26 cellular contexts compared by ENCODE assay signal in genomic region chr20:62322428-62323073, GRCh38.
"Had no signal": no experiment of that assay in that cellular context is flagged by ENCODE, and none has a peak within 500 bp of the region (broad histone marks: within the 10 kb centered on the region; RNA-seq: fewer than 3 reads in every experiment).

No MANE protein-coding gene starts in this region.

- H3K4me1 Mint-ChIP-seq: activated CD4-positive, alpha-beta memory T cell treated with anti-CD3 and anti-CD28 coated beads, Interleukin-2, amount 10 ng/mL, durations not matched to agents 7 days and 5 days; activated CD4-positive, alpha-beta T cell treated with anti-CD3 and anti-CD28 coated beads, Interleukin-2, amount 10 ng/mL, durations not matched to agents 7 days and 5 days; activated naive CD4-positive, alpha-beta T cell treated with anti-CD3 and anti-CD28 coated beads, Interleukin-2, amount 50 U/mL, for 24 hours; activated naive CD8-positive, alpha-beta T cell treated with anti-CD3 and anti-CD28 coated beads, Interleukin-2, amount 50 U/mL, for 24 hours; activated T-helper 17 cell treated with anti-CD3 and anti-CD28 coated beads, Interleukin-2, amount 50 U/mL, for 72 hours; central memory CD8-positive, alpha-beta T cell; endodermal cell; nephron had no signal

- H3K4me3 Mint-ChIP-seq: activated CD4-positive, alpha-beta memory T cell treated with anti-CD3 and anti-CD28 coated beads, Interleukin-2, amount 10 ng/mL, durations not matched to agents 7 days and 5 days; activated CD4-positive, alpha-beta T cell treated with anti-CD3 and anti-CD28 coated beads, Interleukin-2, amount 10 ng/mL, durations not matched to agents 7 days and 5 days; activated naive CD4-positive, alpha-beta T cell treated with anti-CD3 and anti-CD28 coated beads, Interleukin-2, amount 50 U/mL, for 24 hours; activated naive CD8-positive, alpha-beta T cell treated with anti-CD3 and anti-CD28 coated beads, Interleukin-2, amount 50 U/mL, for 24 hours; activated T-cell treated with anti-CD3 and anti-CD28 coated beads, Interleukin-2, amount 50 U/mL, for 4 hours; activated T-helper 17 cell treated with anti-CD3 and anti-CD28 coated beads, Interleukin-2, amount 50 U/mL, for 72 hours; central memory CD8-positive, alpha-beta T cell; dendritic cell treated with granulocyte-macrophage colony-stimulating factor and Interleukin-4, amounts not matched to agents 40 ng/mL and 50 ng/mL, for 4 days; endodermal cell; nephron; stimulated activated naive CD8-positive, alpha-beta T cell treated with anti-CD3 and anti-CD28 coated beads, Interleukin-15, Interleukin-2, amounts not matched to agents 100 ng/mL and 50 ng/mL, for 24 hours had no signal

- H3K4me3 ChIP-seq: spleen, thyroid gland, upper lobe of right lung had no signal

- H3K9me3 Mint-ChIP-seq: activated CD4-positive, alpha-beta memory T cell treated with anti-CD3 and anti-CD28 coated beads, Interleukin-2, amount 10 ng/mL, durations not matched to agents 7 days and 5 days; activated CD4-positive, alpha-beta T cell treated with anti-CD3 and anti-CD28 coated beads, Interleukin-2, amount 10 ng/mL, durations not matched to agents 7 days and 5 days; activated naive CD4-positive, alpha-beta T cell treated with anti-CD3 and anti-CD28 coated beads, Interleukin-2, amount 50 U/mL, for 24 hours; activated naive CD8-positive, alpha-beta T cell treated with anti-CD3 and anti-CD28 coated beads, Interleukin-2, amount 50 U/mL, for 24 hours; activated T-cell treated with anti-CD3 and anti-CD28 coated beads, Interleukin-2, amount 50 U/mL, for 4 hours; activated T-helper 17 cell treated with anti-CD3 and anti-CD28 coated beads, Interleukin-2, amount 50 U/mL, for 72 hours; central memory CD8-positive, alpha-beta T cell; dendritic cell treated with granulocyte-macrophage colony-stimulating factor and Interleukin-4, amounts not matched to agents 40 ng/mL and 50 ng/mL, for 4 days; nephron; stimulated activated naive CD8-positive, alpha-beta T cell treated with anti-CD3 and anti-CD28 coated beads, Interleukin-15, Interleukin-2, amounts not matched to agents 100 ng/mL and 50 ng/mL, for 24 hours had no signal

- H3K4me1 ChIP-seq: spleen, thyroid gland, upper lobe of right lung had no signal

- H3K27ac ChIP-seq: spleen, thyroid gland, upper lobe of right lung had no signal

- ATAC-seq: activated naive CD8-positive, alpha-beta T cell treated with anti-CD3 and anti-CD28 coated beads, Interleukin-2, amount 50 U/mL, for 24 hours; activated T-cell treated with anti-CD3 and anti-CD28 coated beads, Interleukin-2, amount 50 U/mL, for 4 hours; activated T-helper 17 cell treated with anti-CD3 and anti-CD28 coated beads, Interleukin-2, amount 50 U/mL, for 72 hours; esophagus mucosa; left colon had no signal

- H3K27ac Mint-ChIP-seq: activated CD4-positive, alpha-beta memory T cell treated with anti-CD3 and anti-CD28 coated beads, Interleukin-2, amount 10 ng/mL, durations not matched to agents 7 days and 5 days; activated CD4-positive, alpha-beta T cell treated with anti-CD3 and anti-CD28 coated beads, Interleukin-2, amount 10 ng/mL, durations not matched to agents 7 days and 5 days; activated naive CD4-positive, alpha-beta T cell treated with anti-CD3 and anti-CD28 coated beads, Interleukin-2, amount 50 U/mL, for 24 hours; activated naive CD8-positive, alpha-beta T cell treated with anti-CD3 and anti-CD28 coated beads, Interleukin-2, amount 50 U/mL, for 24 hours; activated T-helper 17 cell treated with anti-CD3 and anti-CD28 coated beads, Interleukin-2, amount 50 U/mL, for 72 hours; dendritic cell treated with granulocyte-macrophage colony-stimulating factor and Interleukin-4, amounts not matched to agents 40 ng/mL and 50 ng/mL, for 4 days; nephron; stimulated activated naive CD8-positive, alpha-beta T cell treated with anti-CD3 and anti-CD28 coated beads, Interleukin-15, Interleukin-2, amounts not matched to agents 100 ng/mL and 50 ng/mL, for 24 hours had no signal

- H3K36me3 Mint-ChIP-seq: activated naive CD4-positive, alpha-beta T cell treated with anti-CD3 and anti-CD28 coated beads, Interleukin-2, amount 50 U/mL, for 24 hours had no signal

- H3K27me3 ChIP-seq: spleen, thyroid gland, upper lobe of right lung had no signal

- H3K9me3 ChIP-seq: spleen, thyroid gland, upper lobe of right lung had no signal

- H3K27me3 Mint-ChIP-seq: activated CD4-positive, alpha-beta memory T cell treated with anti-CD3 and anti-CD28 coated beads, Interleukin-2, amount 10 ng/mL, durations not matched to agents 7 days and 5 days; activated CD4-positive, alpha-beta T cell treated with anti-CD3 and anti-CD28 coated beads, Interleukin-2, amount 10 ng/mL, durations not matched to agents 7 days and 5 days; activated naive CD4-positive, alpha-beta T cell treated with anti-CD3 and anti-CD28 coated beads, Interleukin-2, amount 50 U/mL, for 24 hours; activated naive CD8-positive, alpha-beta T cell treated with anti-CD3 and anti-CD28 coated beads, Interleukin-2, amount 50 U/mL, for 24 hours; activated T-helper 17 cell treated with anti-CD3 and anti-CD28 coated beads, Interleukin-2, amount 50 U/mL, for 72 hours; central memory CD8-positive, alpha-beta T cell; dendritic cell treated with granulocyte-macrophage colony-stimulating factor and Interleukin-4, amounts not matched to agents 40 ng/mL and 50 ng/mL, for 4 days; stimulated activated naive CD8-positive, alpha-beta T cell treated with anti-CD3 and anti-CD28 coated beads, Interleukin-15, Interleukin-2, amounts not matched to agents 100 ng/mL and 50 ng/mL, for 24 hours had no signal

- DNase-seq: activated CD4-positive, alpha-beta memory T cell treated with anti-CD3 and anti-CD28 coated beads, Interleukin-2, amount 10 ng/mL, durations not matched to agents 7 days and 5 days; activated CD4-positive, alpha-beta T cell treated with anti-CD3 and anti-CD28 coated beads, Interleukin-2, amount 10 ng/mL, durations not matched to agents 7 days and 5 days; activated CD4-positive, CD25-positive, alpha-beta regulatory T cell treated with anti-CD3 and anti-CD28 coated beads, Interleukin-2, amount 50 U/mL, for 72 hours; activated CD8-positive, alpha-beta memory T cell treated with anti-CD3 and anti-CD28 coated beads, Interleukin-2, amount 50 U/mL, for 48 hours; activated naive CD8-positive, alpha-beta T cell treated with anti-CD3 and anti-CD28 coated beads, Interleukin-2, amount 50 U/mL, for 24 hours; activated T-cell treated with anti-CD3 and anti-CD28 coated beads, Interleukin-2, amount 50 U/mL, for 4 hours; amygdala; endodermal cell; foreskin melanocyte; left colon; mammary epithelial cell; posterior cingulate gyrus; right cardiac atrium; spleen; stimulated activated CD4-positive, alpha-beta T cell treated with anti-CD3 and anti-CD28 coated beads, Interleukin-2, amount 100 ng/mL, for 48 hours; T-helper 2 cell; thyroid gland; upper lobe of right lung had no signal

- FAIRE-seq: keratinocyte had no signal
